ENCODE assay signal across 2 cellular contexts in genomic region chr2:85264471-85264870, GRCh38.
TF ChIP-seq lines count a peak whose summit lies in the region.

No MANE protein-coding gene starts in this region.

TF ChIP-seq in SK-N-SH treated with all-trans-retinoic acid at 6 μM for 48 hours, 23 proteins besides CTCF, POLR2A, EP300 and RAD21 (continued from another document):
- TF ChIP-seq TSHZ2 (CRISPR knock-in tag; IDR thresholded peaks at IDR 0.05) (no peak), ISL1 (CRISPR knock-in tag; IDR thresholded peaks at IDR 0.05) (no peak), ZC3H10 (CRISPR knock-in tag; IDR thresholded peaks at IDR 0.05) (no peak), ZFP30 (CRISPR knock-in tag; IDR thresholded peaks at IDR 0.05) (no peak), ZNF8 (CRISPR knock-in tag; IDR thresholded peaks at IDR 0.05) (no peak), ZNF70 (CRISPR knock-in tag; IDR thresholded peaks at IDR 0.05) (no peak), PPARA (CRISPR knock-in tag; IDR thresholded peaks at IDR 0.05; ENCODE audit: borderline replicate concordance) (no peak), ZNF565 (CRISPR knock-in tag; conservative IDR thresholded peaks at IDR 0.05; ENCODE audit: low read depth) (no peak), RARB (CRISPR knock-in tag; IDR thresholded peaks at IDR 0.05) (no peak), TOX (CRISPR knock-in tag; IDR thresholded peaks at IDR 0.05; ENCODE audit: borderline replicate concordance) (no peak), PATZ1 (CRISPR knock-in tag; IDR thresholded peaks at IDR 0.05; ENCODE audit: borderline replicate concordance) (no peak), OSR1 (CRISPR knock-in tag; IDR thresholded peaks at IDR 0.05) (no peak), POU6F1 (CRISPR knock-in tag; IDR thresholded peaks at IDR 0.05; ENCODE audit: borderline replicate concordance, low read depth) (no peak), CSRNP3 (CRISPR knock-in tag; IDR thresholded peaks at IDR 0.05) (no peak), CREB5 (CRISPR knock-in tag; IDR thresholded peaks at IDR 0.05; ENCODE audit: low read depth) (no peak), BACH2 (CRISPR knock-in tag; IDR thresholded peaks at IDR 0.05; ENCODE audit: borderline replicate concordance) (no peak), CSDC2 (CRISPR knock-in tag; IDR thresholded peaks at IDR 0.05) (no peak), ZFP3 (CRISPR knock-in tag; IDR thresholded peaks at IDR 0.05) (no peak)

TF ChIP-seq in SK-N-SH, 30 proteins besides CTCF, POLR2A, EP300 and RAD21 (continued from another document):
- TF ChIP-seq IRF3 (IDR thresholded peaks at IDR 0.05; ENCODE audit: low read depth, low read length), result no peak
- TF ChIP-seq EZH2phosphoT487 (IDR thresholded peaks at IDR 0.05; ENCODE audit: borderline replicate concordance, low read depth), result no peak
- TF ChIP-seq JUND (IDR thresholded peaks at IDR 0.05), result no peak
